In the genomic region with DNA sequence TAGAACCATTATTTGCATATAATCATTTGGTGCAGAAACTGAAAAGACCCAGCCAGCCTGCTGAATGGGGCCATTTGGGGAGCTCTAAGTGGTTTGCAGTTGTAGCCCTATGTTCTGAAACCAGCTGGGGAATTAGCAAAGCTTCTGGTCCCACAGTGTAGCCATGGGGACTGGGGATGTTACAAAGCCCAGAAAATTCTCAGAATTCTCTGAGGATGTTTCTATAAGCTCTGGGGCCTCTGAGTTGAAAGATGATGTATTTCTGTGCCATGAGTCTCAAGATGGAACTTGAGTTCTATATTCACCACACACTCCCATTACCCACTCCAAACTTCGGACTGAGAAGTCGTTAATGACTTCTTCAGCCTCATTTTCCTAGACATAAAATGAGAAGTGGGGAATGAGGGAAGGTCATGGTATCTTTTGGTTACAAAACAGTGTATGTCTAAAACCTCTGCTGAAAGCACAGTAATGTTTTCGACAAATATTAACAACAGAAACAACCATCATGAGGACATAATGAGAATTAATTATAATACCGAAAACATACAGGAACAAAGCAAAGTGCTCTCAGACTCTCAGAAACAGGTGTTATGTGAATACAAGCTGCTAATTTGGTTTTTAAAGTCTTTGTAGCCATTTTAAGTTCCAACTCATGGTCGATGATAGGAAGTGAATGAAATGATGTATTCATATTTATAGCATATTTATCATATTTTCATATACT, we compare ENCODE assay signal across 14 cellular contexts.
A peak's percentile ranks its signal among the peaks of the same experiment; 100 is the strongest.
DNase-seq lines count a peak whose midpoint lies in the region; ATAC-seq and TF ChIP-seq lines count a peak whose summit lies in the region.
"Had no signal": no experiment of that assay in that cellular context is flagged by ENCODE, and none has a peak within 500 bp of the region (broad histone marks: within the 10 kb centered on the region; RNA-seq: fewer than 3 reads in every experiment).

No MANE protein-coding gene starts in this region.

- ATAC-seq in GM19351 (IDR thresholded peaks at IDR 0.05; ENCODE audit: unreplicated experiment) (peak; percentile 89), HG02623 (IDR thresholded peaks at IDR 0.05; ENCODE audit: unreplicated experiment) (peak; percentile 75), HG03342 (IDR thresholded peaks at IDR 0.05; ENCODE audit: unreplicated experiment) (peak; percentile 87), aorta (ENCODE audit: low FRiP score) (no peak)
- ATAC-seq: A549 had no signal

- no peaks in the 10 kb centered on the region for H3K36me3 Mint-ChIP-seq in mesothelial cell of epicardium

- H3K27ac Mint-ChIP-seq in mesothelial cell of epicardium: no peak overlapping the region

- peaks cover 0 to 4% of the 10 kb centered on the region in 2 donors for H3K4me1 ChIP-seq in aorta (ENCODE audit: control insufficient read depth in 1 of 2, insufficient read depth in 2 of 2, low read length in 2 of 2)

- no peak overlapping the region for H3K27ac ChIP-seq in aorta (ENCODE audit: low read depth in 1 of 2, low read length in 2 of 2)
- H3K27ac ChIP-seq: A549, PC-9 had no signal

- H3K4me3 ChIP-seq in GM12864 (ENCODE audit: low read depth, low read length) (no peak overlapping the region), aorta (ENCODE audit: low read length in 2 of 2) (no peak overlapping the region)
- H3K4me3 ChIP-seq: A549, PC-9 had no signal

- 90 to 92% methylated on average over 5 of the region's 5 CpGs for WGBS in aorta, 2 donors

- H3K9me3 ChIP-seq in aorta (ENCODE audit: control insufficient read depth, low read length): no peaks in the 10 kb centered on the region
- H3K9me3 ChIP-seq: A549 had no signal

- peak; percentile 68 for DNase-seq in GM12864 (ENCODE audit: low read depth)
- DNase-seq in midbrain (lab: John Stamatoyannopoulos, UW): no peak
- no peak for DNase-seq in aorta
- no peak for DNase-seq in mesothelial cell of epicardium (ENCODE audit: low spot score in 2 of 2, unreplicated experiment in 2 of 2)
- DNase-seq in DMS114 treated with DMSO at 0.1 percent for 48 hours (lab: John Stamatoyannopoulos, UW; ENCODE audit: unreplicated experiment): no peak
- DNase-seq: effector CD4-positive, alpha-beta T cell; NCI-H1694; PC-9; stimulated activated CD4-positive, alpha-beta T cell treated with anti-CD3 and anti-CD28 coated beads, Interleukin-15, amount 100 ng/mL, for 24 hours; T1000 had no signal

- no peak overlapping the region for H3K4me3 Mint-ChIP-seq in mesothelial cell of epicardium

- peaks cover 7% of the 10 kb centered on the region for H3K4me1 Mint-ChIP-seq in mesothelial cell of epicardium

- H3K36me3 ChIP-seq in aorta (ENCODE audit: control insufficient read depth in 1 of 2, insufficient read depth in 2 of 2, low read length in 1 of 2): peaks cover 0 to 2% of the 10 kb centered on the region in 2 donors

- TF ChIP-seq CTCF in GM12864 (IDR thresholded peaks at IDR 0.05; ENCODE audit: low read depth, low read length, missing control alignments) (no peak), mesothelial cell of epicardium (IDR thresholded peaks at IDR 0.05; ENCODE audit: unreplicated experiment) (no peak)

- no peaks in the 10 kb centered on the region for H3K27me3 ChIP-seq in aorta (ENCODE audit: control insufficient read depth in 1 of 2, insufficient read depth in 2 of 2, low read length in 1 of 2)

- peaks cover 4% of the 10 kb centered on the region for H3K27me3 Mint-ChIP-seq in mesothelial cell of epicardium (ENCODE audit: low read depth)

- no peaks in the 10 kb centered on the region for H3K9me3 Mint-ChIP-seq in mesothelial cell of epicardium

- intact Hi-C loops in aorta (cut with DNase I): no loop called here
